1 cellular context compared by ENCODE assay signal in the genomic region with DNA sequence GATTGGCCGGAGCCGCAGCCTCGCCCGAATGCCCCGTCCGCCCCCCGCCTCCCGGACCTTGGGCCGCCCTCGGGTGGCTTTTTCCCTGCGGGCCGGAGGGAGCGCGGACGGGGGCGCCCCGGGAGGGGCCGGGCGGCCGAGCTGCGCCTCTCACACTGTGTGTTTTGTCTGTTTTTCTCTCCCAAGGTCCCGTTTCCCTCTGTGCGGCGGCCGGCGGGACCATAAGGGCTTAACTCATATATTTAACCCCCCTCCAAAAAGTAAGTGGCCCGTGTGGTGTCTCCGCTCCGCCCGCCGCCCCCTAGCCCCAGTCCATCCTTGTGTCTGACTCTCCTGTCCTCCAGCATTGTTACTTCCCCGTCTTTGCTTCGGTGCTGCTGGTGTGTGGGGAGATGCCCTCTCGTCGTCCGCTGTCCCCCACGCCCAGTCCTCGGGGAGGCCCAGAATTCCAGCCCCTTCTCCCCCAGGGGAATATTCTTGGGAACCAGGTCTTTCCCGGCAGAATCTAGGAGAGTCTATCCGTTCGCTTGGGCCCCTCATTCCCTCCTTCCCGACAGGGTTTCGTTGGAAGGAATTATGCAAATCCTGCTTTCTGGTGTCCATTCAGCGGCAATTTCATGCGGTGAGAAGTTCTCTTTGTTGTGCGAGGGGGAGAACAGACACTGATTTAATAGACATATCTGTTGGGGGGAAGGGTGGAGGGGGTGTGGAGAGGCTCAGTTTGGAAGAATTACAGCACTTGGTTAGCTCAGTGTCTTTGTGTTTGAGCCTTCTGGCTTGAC.
TF ChIP-seq lines count a peak whose summit lies in the region.

No MANE protein-coding gene starts in this region.

TF ChIP-seq in K562, 482 proteins besides CTCF, POLR2A, EP300 and RAD21 (continued from another document):
- no peak for TF ChIP-seq NKRF (IDR thresholded peaks at IDR 0.05; ENCODE audit: borderline replicate concordance)
- no peak for TF ChIP-seq HEY1 (CRISPR knock-in tag; IDR thresholded peaks at IDR 0.05; ENCODE audit: borderline replicate concordance)
- no peak for TF ChIP-seq POLR3G (IDR thresholded peaks at IDR 0.05; ENCODE audit: extremely low read depth, insufficient read length, insufficient replicate concordance)
TF ChIP-seq in K562: peak in this region for 13.
